9 cellular contexts compared by ENCODE assay signal in genomic region chr16:28364268-28365173, GRCh38. TPM values are rescaled to one million over a fixed set of nuclear protein-coding genes. Genes with fewer than 3 reads are reported as not detected.
A peak's percentile ranks its signal among the peaks of the same experiment; 100 is the strongest.
DNase-seq lines count a peak whose midpoint lies in the region; ATAC-seq, FAIRE-seq and TF ChIP-seq lines count a peak whose summit lies in the region.
"Not testable (repeated sequence)": the region's sequence is repeated elsewhere in the genome, so short reads cannot be mapped to it uniquely, and the experiment has no call there.
"Had no signal": no experiment of that assay in that cellular context is flagged by ENCODE, and none has a peak within 500 bp of the region (broad histone marks: within the 10 kb centered on the region; RNA-seq: fewer than 3 reads in every experiment).

No MANE protein-coding gene starts in this region.

- not testable (repeated sequence) for H3K79me2 ChIP-seq in GM12878 (ENCODE audit: control insufficient read depth, insufficient read depth, low read length); HepG2 (ENCODE audit: insufficient read depth, low read length)

- intact Hi-C loops in GM12878 (cut with micrococcal nuclease; ENCODE audit: unreplicated experiment); HepG2 (cut with micrococcal nuclease; ENCODE audit: unreplicated experiment): not testable (repeated sequence)

- not testable (repeated sequence) for H2AFZ ChIP-seq in GM12878 (ENCODE audit: control insufficient read depth, low read depth, low read length); HepG2 (ENCODE audit: low read length)

- under 1% methylated on average over 17 of the region's 75 CpGs for WGBS in GM12878 (ENCODE audit: insufficient coverage, insufficient replicate concordance, low lambda C conversion rate, missing lambda C conversion rate)
- 0% methylated on average over 10 of the region's 75 CpGs for WGBS in HepG2 (ENCODE audit: low lambda C conversion rate)

- CTCF ChIA-PET in GM12878 (lab: Yijun Ruan, JAX); HepG2 (lab: Yijun Ruan, JAX; ENCODE audit: low intra/inter-chr PET ratio, low total read pairs): not testable (repeated sequence)

- not testable (repeated sequence) for H4K20me1 ChIP-seq in GM12878 (ENCODE audit: control insufficient read depth, insufficient read depth); HepG2 (ENCODE audit: insufficient read depth, low read length)

- not testable (repeated sequence) for TF ChIP-seq CTCF in GM12878 (IDR thresholded peaks at IDR 0.05 in 2 of 3, conservative IDR thresholded peaks at IDR 0.05 in 1 of 3; ENCODE audit: control insufficient read depth in 2 of 3, extremely low read depth in 1 of 3, insufficient read depth in 1 of 3, low read depth in 3 of 3, low read length in 3 of 3); HepG2 (CRISPR knock-in tag; IDR thresholded peaks at IDR 0.05); thoracic aorta (IDR thresholded peaks at IDR 0.05)

- H3K27me3 ChIP-seq in GM12878 (replicated peaks in 1 of 2; ENCODE audit: control insufficient read depth in 2 of 2, insufficient read depth in 2 of 2, low read length in 1 of 2); HepG2 (ENCODE audit: control insufficient read depth in 1 of 2, insufficient read depth in 2 of 2, low read length in 2 of 2); thoracic aorta (replicated peaks; ENCODE audit: insufficient read depth): not testable (repeated sequence)

- not testable (repeated sequence) for H3K4me3 ChIP-seq in GM12878; HepG2 (replicated peaks in 1 of 3; ENCODE audit: insufficient read depth in 1 of 3, low read depth in 2 of 3, low read length in 3 of 3)
- peak overlapping the region; percentile 47 for H3K4me3 ChIP-seq in thoracic aorta

- H3K9ac ChIP-seq in GM12878 (ENCODE audit: control insufficient read depth, insufficient read depth, low read length); HepG2 (ENCODE audit: insufficient read depth, low read depth, low read length): not testable (repeated sequence)

- H3K4me1 ChIP-seq in GM12878 (ENCODE audit: control insufficient read depth, insufficient read depth, low read length); HepG2 (ENCODE audit: insufficient read depth, low read length); thoracic aorta (ENCODE audit: control insufficient read depth in 1 of 2, low read depth in 2 of 2): not testable (repeated sequence)

- TF ChIP-seq RAD21 in GM12878 (IDR thresholded peaks at IDR 0.05; ENCODE audit: insufficient read depth, low read depth, low read length); HepG2 (CRISPR knock-in tag; IDR thresholded peaks at IDR 0.05): not testable (repeated sequence)

- not testable (repeated sequence) for BruUV-seq in GM12878 (replicated peaks; lab: Mats Ljungman, UMichigan); HepG2 (replicated peaks; lab: Mats Ljungman, UMichigan)

- H3K4me1 Mint-ChIP-seq in T-helper 17 cell = not testable (repeated sequence)

- not testable (repeated sequence) for H3K9me3 ChIP-seq in T-helper 17 cell (ENCODE audit: control insufficient read depth, low read length, poor library complexity, severe bottlenecking); GM12878 (replicated peaks; ENCODE audit: control insufficient read depth, insufficient read depth, low read length); HepG2 (ENCODE audit: low read length); thoracic aorta

- RAD21 ChIA-PET in GM12878 (lab: Charles Lee; ENCODE audit: unreplicated experiment) = not testable (repeated sequence)

- H3K27ac Mint-ChIP-seq in T-helper 17 cell = not testable (repeated sequence)

- in situ Hi-C loops in GM12878 (cut with MboI); HepG2 (cut with HindIII; ENCODE audit: extremely low pct_ligation_motif_present, low pct_unique_long_range_greater_than_20kb): not testable (repeated sequence)

- peak in 2 of 3 donors; percentile 12 to 25 for DNase-seq in T-helper 17 cell
- DNase-seq in GM12878 (ENCODE audit: low read depth, low spot score); HepG2 (ENCODE audit: low spot score); thoracic aorta (ENCODE audit: low spot score): not testable (repeated sequence)

- SMC1A ChIA-PET in GM12878 (lab: Charles Lee; ENCODE audit: uncharacterized antibody, unreplicated experiment) = not testable (repeated sequence)

- ATAC-seq in GM18498 (IDR thresholded peaks at IDR 0.05; ENCODE audit: unreplicated experiment) = peak; percentile 93
- peak; percentile 96 for ATAC-seq in GM19452 (IDR thresholded peaks at IDR 0.05; ENCODE audit: unreplicated experiment)
- peak; percentile 85 for ATAC-seq in HG02588 (IDR thresholded peaks at IDR 0.05; ENCODE audit: unreplicated experiment)
- ATAC-seq in HG03139 (IDR thresholded peaks at IDR 0.05; ENCODE audit: unreplicated experiment) = peak; percentile 92
- ATAC-seq in T-helper 17 cell = peak; percentile 99
- peak; percentile 100 for ATAC-seq in GM12878
- ATAC-seq in HepG2 = peak; percentile 97
- ATAC-seq in thoracic aorta (ENCODE audit: insufficient number of reproducible peaks, low FRiP score, low read depth) = peak; percentile 69

- not testable (repeated sequence) for H3K27me3 Mint-ChIP-seq in T-helper 17 cell

- not testable (repeated sequence) for TF ChIP-seq POLR2A in GM12878 (IDR thresholded peaks at IDR 0.05; ENCODE audit: low read depth, low read length); HepG2 (IDR thresholded peaks at IDR 0.05; ENCODE audit: insufficient read depth in 1 of 2, low read depth in 2 of 2, low read length in 2 of 2)

- not testable (repeated sequence) for TF ChIP-seq EP300 in GM12878 (IDR thresholded peaks at IDR 0.05; ENCODE audit: borderline replicate concordance in 1 of 2, control insufficient read depth in 1 of 2, low read depth in 2 of 2, low read length in 2 of 2); HepG2 (IDR thresholded peaks at IDR 0.05; ENCODE audit: low read depth in 2 of 2, low read length in 2 of 2); HepG2 (CRISPR knock-in tag; IDR thresholded peaks at IDR 0.05; ENCODE audit: borderline replicate concordance)

- FAIRE-seq in GM12878 (lab: Jason Lieb, UNC) = not testable (repeated sequence)
- peak; percentile 70 for FAIRE-seq in HepG2 (lab: Jason Lieb, UNC)

- not testable (repeated sequence) for H3K4me2 ChIP-seq in GM12878 (ENCODE audit: control insufficient read depth, insufficient read depth); HepG2 (ENCODE audit: low read depth, low read length)

- not testable (repeated sequence) for H3K27ac ChIP-seq in GM12878 (ENCODE audit: control insufficient read depth, insufficient read depth); HepG2 (ENCODE audit: extremely low read length, insufficient read depth, low read length); thoracic aorta

- H3K36me3 Mint-ChIP-seq in T-helper 17 cell (ENCODE audit: low read depth) = not testable (repeated sequence)

- not testable (repeated sequence) for H3K36me3 ChIP-seq in GM12878 (ENCODE audit: control insufficient read depth in 2 of 2, insufficient read depth in 2 of 2, low read length in 1 of 2); HepG2 (replicated peaks in 1 of 2; ENCODE audit: control insufficient read depth in 1 of 2, insufficient read depth in 2 of 2, low read length in 2 of 2); thoracic aorta

- POLR2A ChIA-PET in GM12878 (lab: Charles Lee); HepG2 (lab: Yijun Ruan, JAX): not testable (repeated sequence)

- H3K4me3 Mint-ChIP-seq in T-helper 17 cell = not testable (repeated sequence)

RNA-seq across cellular contexts. Expression of gene NPIPB6, which starts 1.2 kb away (rescaled TPM):
- total RNA-seq in T-helper 17 cell = 1 to 10 TPM; 3.2 to 5.9 TPM
- total RNA-seq in GM12878 (2013; cell fraction: nucleolus; rRNA removed) = 23.9 and 25.0 TPM in 2 replicates
- total RNA-seq in GM12878 (2014; rRNA removed) = 0.68 and 1.3 TPM in 2 replicates
- 0.31 TPM in 1 of 2 replicates, not detected in the other for total RNA-seq in GM12878 (2014; rRNA removed; fragmentation: Illumina TruSeq; extraction: Trizol)
- total RNA-seq in GM12878 (2021) = 0.44 and 1.2 TPM in 2 replicates
- 0.17 TPM for polyA plus RNA-seq in GM12878 (2011; ENCODE audit: low read depth)
- polyA plus RNA-seq in GM12878 (2011; rRNA removed) = 0.45 and 0.76 TPM in 2 replicates
- polyA plus RNA-seq in GM12878 (2011; cell fraction: cytosol; rRNA removed) = 0.22 and 0.40 TPM in 2 replicates
- polyA plus RNA-seq in GM12878 (2011; cell fraction: nucleus; rRNA removed) = 1.2 and 1.9 TPM in 2 replicates
- polyA plus RNA-seq in GM12878 (2012) = 0.28 and 0.81 TPM in 2 replicates
- polyA plus RNA-seq in GM12878 (2014; fragmentation: Illumina TruSeq; extraction: Trizol) = 1.9 TPM in 1 of 2 replicates, not detected in the other
- not detected for polyA plus RNA-seq in GM12878 (2014; fragmentation: Nextera tagmentation; extraction: Ambion mirVana)
- 0.55 TPM in 1 of 2 replicates, not detected in the other for polyA plus RNA-seq in GM12878 (2014; rRNA removed)
- under 1 TPM in 1 of 2 experiments, not detected in 1; 0.24 TPM for polyA plus RNA-seq in GM12878 (2016; fragmentation: Nextera tagmentation; extraction: Ambion mirVana)
- polyA minus RNA-seq in GM12878 (2011; rRNA and poly(A)+ RNA removed) = 1.5 TPM in 1 of 2 replicates, not detected in the other
- polyA minus RNA-seq in GM12878 (2011; cell fraction: cytosol; rRNA and poly(A)+ RNA removed) = 0.62 TPM in 1 of 2 replicates, not detected in the other
- polyA minus RNA-seq in GM12878 (2011; cell fraction: nucleus; rRNA and poly(A)+ RNA removed) = 0.86 and 2.5 TPM in 2 replicates
- total RNA-seq in HepG2 (2016; rRNA removed; fragmentation: Illumina TruSeq; extraction: Trizol) = not detected in 2 replicates
- 0.10 TPM in 1 of 2 replicates, not detected in the other for total RNA-seq in HepG2 (2016; cell fraction: cytosol; rRNA removed; fragmentation: Illumina TruSeq; extraction: Trizol; ENCODE audit: low read depth)
- total RNA-seq in HepG2 (2016; cell fraction: insoluble cytoplasmic fraction; rRNA removed; fragmentation: Illumina TruSeq; extraction: Trizol) = 0.21 and 0.45 TPM in 2 replicates
- not detected in 2 replicates for total RNA-seq in HepG2 (2016; cell fraction: membrane; rRNA removed; fragmentation: Illumina TruSeq; extraction: Trizol)
- 1.1 and 2.5 TPM in 2 replicates for total RNA-seq in HepG2 (2016; cell fraction: nucleus; rRNA removed; fragmentation: Illumina TruSeq; extraction: Trizol)
- polyA plus RNA-seq in HepG2 (2011; rRNA removed) = 0.25 and 0.50 TPM in 2 replicates
- polyA plus RNA-seq in HepG2 (2011; cell fraction: cytosol; rRNA removed) = 0.05 and 0.06 TPM in 2 replicates
- polyA plus RNA-seq in HepG2 (2011; cell fraction: nucleus; rRNA removed) = 0.66 and 1.1 TPM in 2 replicates
- polyA plus RNA-seq in HepG2 (2012) = 0.42 and 0.71 TPM in 2 replicates
- polyA plus RNA-seq in HepG2 (2016; cell fraction: cytosol; fragmentation: Illumina TruSeq; extraction: Trizol; ENCODE audit: low read depth) = 0.07 and 0.11 TPM in 2 replicates
- polyA plus RNA-seq in HepG2 (2016; cell fraction: insoluble cytoplasmic fraction; fragmentation: Illumina TruSeq; extraction: Trizol; ENCODE audit: low read depth) = 0.13 TPM in 1 of 2 replicates, not detected in the other
- not detected in 2 replicates for polyA plus RNA-seq in HepG2 (2016; cell fraction: membrane; fragmentation: Illumina TruSeq; extraction: Trizol; ENCODE audit: low read depth)
- polyA plus RNA-seq in HepG2 (2016; cell fraction: nucleus; fragmentation: Illumina TruSeq; extraction: Trizol; ENCODE audit: insufficient read depth, low read depth) = 3.2 and 5.2 TPM in 2 replicates
- 0.16 and 1.8 TPM in 2 replicates for polyA minus RNA-seq in HepG2 (2011; rRNA and poly(A)+ RNA removed; ENCODE audit: low replicate concordance)
- not detected in 2 replicates for polyA minus RNA-seq in HepG2 (2011; cell fraction: cytosol; rRNA and poly(A)+ RNA removed)
- 1.4 and 3.0 TPM in 2 replicates for polyA minus RNA-seq in HepG2 (2011; cell fraction: nucleus; rRNA and poly(A)+ RNA removed)
- total RNA-seq in thoracic aorta = 1 to 10 TPM; 2.2 to 8.2 TPM
- total RNA-seq: activated naive CD8-positive, alpha-beta T cell treated with anti-CD3 and anti-CD28 coated beads for 36 hours had no signal

RNA-seq across cellular contexts. Expression of gene EIF3CL, which starts 39.1 kb away (rescaled TPM):
- 10 to 100 TPM; 23.8 to 30.3 TPM for total RNA-seq in T-helper 17 cell
- total RNA-seq in GM12878 (2013; cell fraction: nucleolus; rRNA removed) = 44.0 and 57.7 TPM in 2 replicates
- total RNA-seq in GM12878 (2014; rRNA removed) = 70.2 and 93.6 TPM in 2 replicates
- total RNA-seq in GM12878 (2014; rRNA removed; fragmentation: Illumina TruSeq; extraction: Trizol) = 50.1 and 52.6 TPM in 2 replicates
- 60.0 and 63.7 TPM in 2 replicates for total RNA-seq in GM12878 (2021)
- 12.7 TPM for polyA plus RNA-seq in GM12878 (2011; ENCODE audit: low read depth)
- 31.1 and 67.2 TPM in 2 replicates for polyA plus RNA-seq in GM12878 (2011; rRNA removed)
- 193 and 204 TPM in 2 replicates for polyA plus RNA-seq in GM12878 (2011; cell fraction: cytosol; rRNA removed)
- polyA plus RNA-seq in GM12878 (2011; cell fraction: nucleus; rRNA removed) = 141 and 159 TPM in 2 replicates
- 18.7 and 30.1 TPM in 2 replicates for polyA plus RNA-seq in GM12878 (2012)
- polyA plus RNA-seq in GM12878 (2014; fragmentation: Illumina TruSeq; extraction: Trizol) = 17.3 and 66.1 TPM in 2 replicates
- 1 to 10 TPM; 2.7 to 8.3 TPM for polyA plus RNA-seq in GM12878 (2014; fragmentation: Nextera tagmentation; extraction: Ambion mirVana)
- 70.3 and 81.2 TPM in 2 replicates for polyA plus RNA-seq in GM12878 (2014; rRNA removed)
- polyA plus RNA-seq in GM12878 (2016; fragmentation: Nextera tagmentation; extraction: Ambion mirVana) = 1 to 10 TPM in 1 of 2 experiments, not detected in 1; 1.7 TPM
- polyA minus RNA-seq in GM12878 (2011; rRNA and poly(A)+ RNA removed) = 241 and 253 TPM in 2 replicates
- polyA minus RNA-seq in GM12878 (2011; cell fraction: cytosol; rRNA and poly(A)+ RNA removed) = 57.5 and 68.9 TPM in 2 replicates
- 49.1 and 79.1 TPM in 2 replicates for polyA minus RNA-seq in GM12878 (2011; cell fraction: nucleus; rRNA and poly(A)+ RNA removed)
- 113 and 170 TPM in 2 replicates for total RNA-seq in HepG2 (2016; rRNA removed; fragmentation: Illumina TruSeq; extraction: Trizol)
- total RNA-seq in HepG2 (2016; cell fraction: cytosol; rRNA removed; fragmentation: Illumina TruSeq; extraction: Trizol; ENCODE audit: low read depth) = 27.2 and 35.5 TPM in 2 replicates
- total RNA-seq in HepG2 (2016; cell fraction: insoluble cytoplasmic fraction; rRNA removed; fragmentation: Illumina TruSeq; extraction: Trizol) = 121 and 181 TPM in 2 replicates
- total RNA-seq in HepG2 (2016; cell fraction: membrane; rRNA removed; fragmentation: Illumina TruSeq; extraction: Trizol) = 81.1 and 81.5 TPM in 2 replicates
- total RNA-seq in HepG2 (2016; cell fraction: nucleus; rRNA removed; fragmentation: Illumina TruSeq; extraction: Trizol) = 93.9 and 125 TPM in 2 replicates
- polyA plus RNA-seq in HepG2 (2011; rRNA removed) = 229 and 263 TPM in 2 replicates
- polyA plus RNA-seq in HepG2 (2011; cell fraction: cytosol; rRNA removed) = 287 and 298 TPM in 2 replicates
- 169 and 191 TPM in 2 replicates for polyA plus RNA-seq in HepG2 (2011; cell fraction: nucleus; rRNA removed)
- 33.5 and 34.2 TPM in 2 replicates for polyA plus RNA-seq in HepG2 (2012)
- 39.3 and 40.8 TPM in 2 replicates for polyA plus RNA-seq in HepG2 (2016; cell fraction: cytosol; fragmentation: Illumina TruSeq; extraction: Trizol; ENCODE audit: low read depth)
- polyA plus RNA-seq in HepG2 (2016; cell fraction: insoluble cytoplasmic fraction; fragmentation: Illumina TruSeq; extraction: Trizol; ENCODE audit: low read depth) = 192 and 224 TPM in 2 replicates
- 51.0 and 70.6 TPM in 2 replicates for polyA plus RNA-seq in HepG2 (2016; cell fraction: membrane; fragmentation: Illumina TruSeq; extraction: Trizol; ENCODE audit: low read depth)
- polyA plus RNA-seq in HepG2 (2016; cell fraction: nucleus; fragmentation: Illumina TruSeq; extraction: Trizol; ENCODE audit: insufficient read depth, low read depth) = 121 and 135 TPM in 2 replicates
- 211 and 355 TPM in 2 replicates for polyA minus RNA-seq in HepG2 (2011; rRNA and poly(A)+ RNA removed; ENCODE audit: low replicate concordance)
- 190 and 238 TPM in 2 replicates for polyA minus RNA-seq in HepG2 (2011; cell fraction: cytosol; rRNA and poly(A)+ RNA removed)
- polyA minus RNA-seq in HepG2 (2011; cell fraction: nucleus; rRNA and poly(A)+ RNA removed) = 99.4 and 152 TPM in 2 replicates
- 100 to 1,000 TPM in 1 of 2 donors, 10 to 100 TPM in 1; 72.4 to 107 TPM for total RNA-seq in thoracic aorta
